In genomic region chr6:139341060-139341459, GRCh38 we compare ENCODE assay signal across 23 cellular contexts.
"Had no signal": no experiment of that assay in that cellular context is flagged by ENCODE, and none has a peak within 500 bp of the region (broad histone marks: within the 10 kb centered on the region; RNA-seq: fewer than 3 reads in every experiment).

No MANE protein-coding gene starts in this region.

- DNase-seq: colonic mucosa; cortex of kidney; dermis blood vessel endothelial cell; dorsolateral prefrontal cortex; effector CD4-positive, alpha-beta T cell; effector CD8-positive, alpha-beta T cell; effector memory CD4-positive, alpha-beta T cell; effector memory CD8-positive, alpha-beta T cell; endodermal cell; erythroblast; esophagus squamous epithelium; foreskin fibroblast; foreskin keratinocyte; foreskin melanocyte; gastrocnemius medialis; glutamatergic neuron; head of caudate nucleus; heart left ventricle; heart right ventricle had no signal

- H3K4me3 ChIP-seq: colonic mucosa, coronary artery, dorsolateral prefrontal cortex, esophagus muscularis mucosa, esophagus squamous epithelium, gastrocnemius medialis, gastroesophageal sphincter, heart left ventricle, heart right ventricle had no signal

- H3K36me3 ChIP-seq: colonic mucosa, esophagus muscularis mucosa, esophagus squamous epithelium, gastrocnemius medialis, gastroesophageal sphincter, heart left ventricle, heart right ventricle had no signal

- H3K9me3 ChIP-seq: colonic mucosa, esophagus muscularis mucosa, esophagus squamous epithelium, gastrocnemius medialis, gastroesophageal sphincter had no signal

- H3K27ac ChIP-seq: colonic mucosa, coronary artery, dorsolateral prefrontal cortex, epithelial cell of prostate, esophagus muscularis mucosa, esophagus squamous epithelium, foreskin keratinocyte, gastrocnemius medialis, gastroesophageal sphincter, heart left ventricle, heart right ventricle had no signal

- H3K4me1 ChIP-seq: colonic mucosa had no signal
